8 cellular contexts compared by ENCODE assay signal in genomic region chr14:106875503-106875902, GRCh38.
A peak's percentile ranks its signal among the peaks of the same experiment; 100 is the strongest.
DNase-seq lines count a peak whose midpoint lies in the region; ATAC-seq and TF ChIP-seq lines count a peak whose summit lies in the region.

No MANE protein-coding gene starts in this region.

- no peak for TF ChIP-seq POLR2A in Peyer's patch (IDR thresholded peaks at IDR 0.05)

- DNase-seq in DND-41, result peak; percentile 81
- peak in 2 of 3 donors; percentile 59 to 80 for DNase-seq in Peyer's patch
- DNase-seq in kidney epithelial cell (ENCODE audit: low read depth), result no peak
- no peak for DNase-seq in GM23248
- no peak for DNase-seq in H4 (ENCODE audit: low spot score)
- DNase-seq in posterior vena cava (ENCODE audit: low spot score), result no peak

- no peak overlapping the region for H3K4me3 ChIP-seq in DND-41 (ENCODE audit: low read depth in 1 of 2, low read length in 2 of 2)
- no peak overlapping the region for H3K4me3 ChIP-seq in Peyer's patch
- no peak overlapping the region for H3K4me3 ChIP-seq in kidney epithelial cell (ENCODE audit: low read depth, low read length)
- no peak overlapping the region for H3K4me3 ChIP-seq in GM23248

- H3K9me3 ChIP-seq in DND-41 (ENCODE audit: insufficient read depth, low read length, severe bottlenecking) (no peaks in the 10 kb centered on the region), Peyer's patch (no peaks in the 10 kb centered on the region), GM23248 (ENCODE audit: low read depth) (no peaks in the 10 kb centered on the region)

- TF ChIP-seq CTCF in DND-41 (IDR thresholded peaks at IDR 0.05; ENCODE audit: borderline replicate concordance, extremely low read depth, low read length, poor library complexity, severe bottlenecking) (peak; percentile 84), Peyer's patch (IDR thresholded peaks at IDR 0.05) (peak in 4 of 6 experiments; percentile 8 to 28 (median 25)), kidney epithelial cell (IDR thresholded peaks at IDR 0.05; ENCODE audit: insufficient read depth, low read length, poor library complexity, severe bottlenecking) (peak; percentile 39)

- in situ Hi-C loops in GM23248 (cut with MboI), result no loop called here

- H3K36me3 ChIP-seq in DND-41 (ENCODE audit: insufficient read depth, low read length), result no peaks in the 10 kb centered on the region
- no peaks in the 10 kb centered on the region for H3K36me3 ChIP-seq in Peyer's patch
- no peaks in the 10 kb centered on the region for H3K36me3 ChIP-seq in kidney epithelial cell (ENCODE audit: control insufficient read depth, insufficient read depth, low read length)
- no peaks in the 10 kb centered on the region for H3K36me3 ChIP-seq in GM23248 (ENCODE audit: low read depth)

- H3K9ac ChIP-seq in DND-41 (ENCODE audit: low read depth, low read length) (peak overlapping the region; percentile 37; the same call in 1 of the 2 replicates), GM23248 (no peak overlapping the region)

- intact Hi-C loops in posterior vena cava (cut with DNase I), result no loop called here

- H3K9me2 ChIP-seq in GM23248 (ENCODE audit: insufficient read depth), result no peaks in the 10 kb centered on the region

- H3K79me2 ChIP-seq in DND-41 (ENCODE audit: insufficient read depth, low read length) (no peaks in the 10 kb centered on the region), GM23248 (ENCODE audit: insufficient read depth) (no peaks in the 10 kb centered on the region)

- WGBS in GM23248 (ENCODE audit: low coverage in 1 of 2, low lambda C conversion rate in 2 of 2, missing lambda C conversion rate in 2 of 2), 2 experiments, result 18 to 22% methylated on average over 4 of the region's 4 CpGs

- ATAC-seq in DND-41 (ENCODE audit: insufficient read depth, low read depth) (peak; percentile 34), GM19463 (IDR thresholded peaks at IDR 0.05; ENCODE audit: unreplicated experiment) (peak; percentile 36), GM21723 (IDR thresholded peaks at IDR 0.05; ENCODE audit: unreplicated experiment) (no peak)

- no peaks in the 10 kb centered on the region for H3F3A ChIP-seq in GM23248 (ENCODE audit: insufficient read depth)

- H3K27me3 ChIP-seq in DND-41 (ENCODE audit: insufficient read depth, low read length, poor library complexity) (no peaks in the 10 kb centered on the region), Peyer's patch (no peaks in the 10 kb centered on the region), kidney epithelial cell (ENCODE audit: control insufficient read depth, insufficient read depth, low read length) (no peaks in the 10 kb centered on the region), GM23248 (replicated peaks; ENCODE audit: insufficient read depth) (no peaks in the 10 kb centered on the region)

- no peak overlapping the region for H3K4me2 ChIP-seq in DND-41 (ENCODE audit: insufficient read depth, low read length)
- H3K4me2 ChIP-seq in GM23248 (ENCODE audit: unreplicated experiment), result no peak overlapping the region

- H3K4me1 ChIP-seq in DND-41 (ENCODE audit: insufficient read depth, low read length) (peaks cover 68% of the 10 kb centered on the region), Peyer's patch (peaks cover 0 to 10% (median 0%) of the 10 kb centered on the region in 4 donors), GM23248 (ENCODE audit: insufficient read depth) (no peaks in the 10 kb centered on the region)

- H2AFZ ChIP-seq in DND-41 (ENCODE audit: low read depth, low read length) (no peak overlapping the region), GM23248 (no peak overlapping the region)

- no peaks in the 10 kb centered on the region for H4K20me1 ChIP-seq in DND-41 (ENCODE audit: insufficient read depth, low read length)
- no peaks in the 10 kb centered on the region for H4K20me1 ChIP-seq in GM23248 (ENCODE audit: insufficient read depth)

- H3K27ac ChIP-seq in DND-41 (ENCODE audit: low read length) (peak overlapping the region; percentile 93), Peyer's patch (no peak overlapping the region), GM23248 (no peak overlapping the region)

Comparison
In these comparisons a context has a peak if more than half of its experiments do, and no peak if none do; other contexts are left out.
1. DNase-seq: peak in DND-41 (single experiment) and Peyer's patch (2 of 3); none in kidney epithelial cell (single experiment), GM23248 (single experiment), H4 (single experiment) and posterior vena cava (single experiment).
2. CTCF ChIP-seq: peak in every context shown above with its lines; median percentile 84 in DND-41; 39 in kidney epithelial cell; 25 in Peyer's patch.